9 cellular contexts compared by ENCODE assay signal in genomic region chr12:45987339-45987726, GRCh38. TPM values are rescaled to one million over a fixed set of nuclear protein-coding genes. Genes with fewer than 3 reads are reported as not detected.
DNase-seq lines count a peak whose midpoint lies in the region; ATAC-seq and TF ChIP-seq lines count a peak whose summit lies in the region.
"Had no signal": no experiment of that assay in that cellular context is flagged by ENCODE, and none has a peak within 500 bp of the region (broad histone marks: within the 10 kb centered on the region; RNA-seq: fewer than 3 reads in every experiment).

No MANE protein-coding gene starts in this region.

- no peak for DNase-seq in heart left ventricle
- no peak for DNase-seq in left cardiac atrium
- DNase-seq in T-cell, result no peak
- DNase-seq in stimulated activated naive CD8-positive, alpha-beta T cell treated with anti-CD3 and anti-CD28 coated beads, Interleukin-15, amount 100 ng/mL, for 72 hours, result no peak
- DNase-seq in posterior vena cava (ENCODE audit: low spot score), result no peak
- no peak for DNase-seq in OCI-M2 (lab: John Stamatoyannopoulos, UW; ENCODE audit: unreplicated experiment)
- no peak for DNase-seq in DMS79 treated with DMSO at 0.1 percent for 48 hours (lab: John Stamatoyannopoulos, UW)
- DNase-seq: NCI-H1048 had no signal

- no peak for TF ChIP-seq POLR2A in heart left ventricle (IDR thresholded peaks at IDR 0.05)
- TF ChIP-seq POLR2A in gastroesophageal sphincter (IDR thresholded peaks at IDR 0.05), result no peak

- peaks cover 81 to 85% (median 82%) of the 10 kb centered on the region in 3 donors for H3K4me1 Mint-ChIP-seq in T-cell
- peaks cover 64% of the 10 kb centered on the region for H3K4me1 Mint-ChIP-seq in stimulated activated naive CD8-positive, alpha-beta T cell treated with anti-CD3 and anti-CD28 coated beads, Interleukin-15, amount 100 ng/mL, for 72 hours

- H3K36me3 Mint-ChIP-seq in T-cell, result peaks cover 29% of the 10 kb centered on the region

- ATAC-seq in heart left ventricle (no peak), left cardiac atrium (no peak), T-cell (replicated peaks in 1 of 4) (no peak), gastroesophageal sphincter (no peak)
- ATAC-seq in stimulated activated naive CD8-positive, alpha-beta T cell treated with anti-CD3 and anti-CD28 coated beads, Interleukin-15, amount 100 ng/mL, for 72 hours, result no peak

- H3K36me3 ChIP-seq in heart left ventricle, result peaks cover 0 to 15% (median 0%) of the 10 kb centered on the region in 9 donors
- H3K36me3 ChIP-seq in gastroesophageal sphincter, result no peaks in the 10 kb centered on the region

- TF ChIP-seq EP300 in gastroesophageal sphincter (IDR thresholded peaks at IDR 0.05), result no peak

- H3K4me3 Mint-ChIP-seq in T-cell, result peak overlapping the region; percentile 54 to 97 (median 86)
- peak overlapping the region; percentile 38 to 99 for H3K4me3 Mint-ChIP-seq in stimulated activated naive CD8-positive, alpha-beta T cell treated with anti-CD3 and anti-CD28 coated beads, Interleukin-15, amount 100 ng/mL, for 72 hours

- 54 to 60% (median 58%) methylated on average over 3 of the region's 3 CpGs for whole genome bisulfite sequencing in heart left ventricle, 4 donors
- 59 to 65% methylated on average over 3 of the region's 3 CpGs for WGBS in gastroesophageal sphincter (ENCODE audit: low coverage in 1 of 2), 2 donors

- peak overlapping the region; percentile 50 to 76 for H3K27ac Mint-ChIP-seq in T-cell
- H3K27ac Mint-ChIP-seq in stimulated activated naive CD8-positive, alpha-beta T cell treated with anti-CD3 and anti-CD28 coated beads, Interleukin-15, amount 100 ng/mL, for 72 hours, result peak overlapping the region in 1 of 2 donors; percentile 34

- POLR2A ChIA-PET in T-cell (lab: Charles Lee), result interaction anchor here in 1 of 2 donors (0.6 kb wide), 1 partner anchor 59 kb away, joined by 4 read pairs; no protein-coding TSS in a partner anchor

- peak overlapping the region in 5 of 12 donors; percentile 2 to 91 (median 77) for H3K4me3 ChIP-seq in heart left ventricle
- no peak overlapping the region for H3K4me3 ChIP-seq in gastroesophageal sphincter

- H3K9me3 ChIP-seq in heart left ventricle (no peaks in the 10 kb centered on the region), gastroesophageal sphincter (no peaks in the 10 kb centered on the region)

- no peaks in the 10 kb centered on the region for H3K27me3 ChIP-seq in heart left ventricle
- H3K27me3 ChIP-seq in gastroesophageal sphincter, result no peaks in the 10 kb centered on the region

- H3K27me3 Mint-ChIP-seq in T-cell, result no peaks in the 10 kb centered on the region
- no peaks in the 10 kb centered on the region for H3K27me3 Mint-ChIP-seq in stimulated activated naive CD8-positive, alpha-beta T cell treated with anti-CD3 and anti-CD28 coated beads, Interleukin-15, amount 100 ng/mL, for 72 hours

- no peak for TF ChIP-seq CTCF in heart left ventricle (IDR thresholded peaks at IDR 0.05)
- no peak for TF ChIP-seq CTCF in gastroesophageal sphincter (IDR thresholded peaks at IDR 0.05)

- CTCF ChIA-PET in T-cell (lab: Charles Lee), result no interaction called here

- intact Hi-C loops in heart left ventricle (cut with DNase I), result loop anchor here in 2 of 10 donors (5.0 to 10.0 kb wide), 2 partner anchors 223 to 260 kb away; partner anchors contain the start of gene ARID2 (in 1 of the 2)
- intact Hi-C loops in left cardiac atrium (cut with DNase I), result no loop called here
- intact Hi-C loops in posterior vena cava (cut with DNase I), result no loop called here

- H3K4me1 ChIP-seq in heart left ventricle (peaks cover 0 to 72% (median 64%) of the 10 kb centered on the region in 12 donors), gastroesophageal sphincter (peaks cover 16 to 73% (median 23%) of the 10 kb centered on the region in 3 donors)

- H3K9me3 Mint-ChIP-seq in T-cell, result no peaks in the 10 kb centered on the region
- H3K9me3 Mint-ChIP-seq in stimulated activated naive CD8-positive, alpha-beta T cell treated with anti-CD3 and anti-CD28 coated beads, Interleukin-15, amount 100 ng/mL, for 72 hours, result no peaks in the 10 kb centered on the region

- peak overlapping the region in 10 of 12 donors; percentile 21 to 100 (median 74) for H3K27ac ChIP-seq in heart left ventricle
- peak overlapping the region in 3 of 4 donors; percentile 22 to 93 (median 44) for H3K27ac ChIP-seq in gastroesophageal sphincter

RNA-seq across cellular contexts. Expression of gene SCAF11, which starts 3.0 kb away (rescaled TPM):
- total RNA-seq in heart left ventricle, result 100 to 1,000 TPM in 4 of 9 donors, 10 to 100 TPM in 5; 71.3 to 148 (median 98.7) TPM
- 10 to 100 TPM; 26.4 to 30.8 TPM for polyA plus RNA-seq in heart left ventricle
- total RNA-seq in left cardiac atrium, result 10 to 100 TPM; 74.7 to 89.2 TPM
- 100 to 1,000 TPM; 149 to 184 (median 163) TPM for total RNA-seq in T-cell
- total RNA-seq in gastroesophageal sphincter, result 100 to 1,000 TPM; 124 to 145 (median 137) TPM
- 100 to 1,000 TPM; 105 to 114 TPM for total RNA-seq in posterior vena cava
